ENCODE assay signal across 16 cellular contexts in genomic region chr5:73434461-73434860, GRCh38. TPM values are rescaled to one million over a fixed set of nuclear protein-coding genes. Genes with fewer than 3 reads are reported as not detected.
"Had no signal": no experiment of that assay in that cellular context is flagged by ENCODE, and none has a peak within 500 bp of the region (broad histone marks: within the 10 kb centered on the region; RNA-seq: fewer than 3 reads in every experiment).

No MANE protein-coding gene starts in this region.

- H3K36me3 Mint-ChIP-seq: activated naive CD4-positive, alpha-beta T cell treated with anti-CD3 and anti-CD28 coated beads, Interleukin-2, amount 50 U/mL, for 24 hours had no signal

- H3K4me3 Mint-ChIP-seq: activated naive CD4-positive, alpha-beta T cell treated with anti-CD3 and anti-CD28 coated beads, Interleukin-2, amount 50 U/mL, for 24 hours; memory B cell; T-helper 2 cell treated with Interferon-gamma antibody and Interleukin-4, amounts not matched to agents 5 μg/mL and 100 μg/mL, for 36 hours had no signal

- DNase-seq: activated T-cell treated with anti-CD3 and anti-CD28 coated beads, Interleukin-2, amount 50 U/mL, for 1 hour; amniotic stem cell; dorsolateral prefrontal cortex; esophagus squamous epithelium; heart left ventricle; left ventricle myocardium inferior; ovary; retina; thyroid gland had no signal

- H3K9me3 Mint-ChIP-seq: T-helper 2 cell treated with Interferon-gamma antibody and Interleukin-4, amounts not matched to agents 5 μg/mL and 100 μg/mL, for 36 hours had no signal

- H3K4me3 ChIP-seq: dorsolateral prefrontal cortex, esophagus squamous epithelium, heart left ventricle, left ventricle myocardium inferior, ovary, skin epidermis, thyroid gland had no signal

- H3K27ac ChIP-seq: dorsolateral prefrontal cortex, esophagus squamous epithelium, heart left ventricle, left ventricle myocardium inferior, ovary, skin epidermis, thyroid gland had no signal

- FAIRE-seq: islet of Langerhans had no signal

- H3K9me3 ChIP-seq: esophagus squamous epithelium, heart left ventricle, left ventricle myocardium inferior, thyroid gland had no signal

- H3K36me3 ChIP-seq: esophagus squamous epithelium, heart left ventricle, left ventricle myocardium inferior, ovary, thyroid gland had no signal

- ATAC-seq: activated CD4-positive, CD25-positive, alpha-beta regulatory T cell treated with anti-CD3 and anti-CD28 coated beads, Interleukin-2, amount 50 U/mL, for 24 hours; heart left ventricle had no signal

- H3K27ac Mint-ChIP-seq: activated naive CD4-positive, alpha-beta T cell treated with anti-CD3 and anti-CD28 coated beads, Interleukin-2, amount 50 U/mL, for 24 hours; memory B cell; T-helper 2 cell treated with Interferon-gamma antibody and Interleukin-4, amounts not matched to agents 5 μg/mL and 100 μg/mL, for 36 hours had no signal

RNA-seq across cellular contexts. Expression of gene FOXD1, which starts 14.1 kb away (rescaled TPM):
- polyA plus RNA-seq: neural cell had no signal
